Comparison of ENCODE assay signal across 1 cellular context in genomic region chr6:79234150-79235022, GRCh38.
TF ChIP-seq lines count a peak whose summit lies in the region.

TSS of gene HMGN3 (minus strand) at chr6:79234682.

TF ChIP-seq in HepG2, 621 proteins besides CTCF, POLR2A, EP300 and RAD21 (continued from another document):
- TF ChIP-seq ZNF609 (CRISPR knock-in tag; IDR thresholded peaks at IDR 0.05; ENCODE audit: borderline replicate concordance) (no peak), ADNP (CRISPR knock-in tag; IDR thresholded peaks at IDR 0.05) (no peak), KLF16 (CRISPR knock-in tag; IDR thresholded peaks at IDR 0.05) (no peak), SRY (CRISPR knock-in tag; IDR thresholded peaks at IDR 0.05) (peak; percentile 86; the same call in 1 of the 2 replicates), MTA3 (CRISPR knock-in tag; IDR thresholded peaks at IDR 0.05) (no peak), RBM22 (optimal IDR thresholded peaks at IDR 0.05; ENCODE audit: low read length) (no peak), RXRA (CRISPR knock-in tag; IDR thresholded peaks at IDR 0.05) (peak; percentile 71), ELK4 (CRISPR knock-in tag; IDR thresholded peaks at IDR 0.05; ENCODE audit: borderline replicate concordance) (no peak; the same call in 1 of the 2 replicates), KIAA2018 (CRISPR knock-in tag; IDR thresholded peaks at IDR 0.05; ENCODE audit: borderline replicate concordance) (peak; percentile 74; the same call in 1 of the 2 replicates), SKI (IDR thresholded peaks at IDR 0.05; ENCODE audit: partially characterized antibody) (no peak), MLLT10 (CRISPR knock-in tag; IDR thresholded peaks at IDR 0.05) (no peak), SNAPC4 (CRISPR knock-in tag; IDR thresholded peaks at IDR 0.05) (no peak), SIX1 (CRISPR knock-in tag; IDR thresholded peaks at IDR 0.05; ENCODE audit: borderline replicate concordance) (no peak), MBNL3 (CRISPR knock-in tag; conservative IDR thresholded peaks at IDR 0.05) (no peak), MTERF4 (CRISPR knock-in tag; IDR thresholded peaks at IDR 0.05) (no peak), ZNF598 (CRISPR knock-in tag; IDR thresholded peaks at IDR 0.05; ENCODE audit: borderline replicate concordance) (no peak; the same call in 1 of the 2 replicates), SP1 (IDR thresholded peaks at IDR 0.05) (no peak), SP1 (CRISPR knock-in tag; IDR thresholded peaks at IDR 0.05) (peak; percentile 86), ZNF614 (CRISPR knock-in tag; IDR thresholded peaks at IDR 0.05; ENCODE audit: borderline replicate concordance) (peak; percentile 55; the same call in 1 of the 2 replicates), ZMAT3 (CRISPR knock-in tag; conservative IDR thresholded peaks at IDR 0.05) (peak; percentile 75; the same call in 1 of the 2 replicates)
